Comparison of ENCODE assay signal across 9 cellular contexts in the genomic region with DNA sequence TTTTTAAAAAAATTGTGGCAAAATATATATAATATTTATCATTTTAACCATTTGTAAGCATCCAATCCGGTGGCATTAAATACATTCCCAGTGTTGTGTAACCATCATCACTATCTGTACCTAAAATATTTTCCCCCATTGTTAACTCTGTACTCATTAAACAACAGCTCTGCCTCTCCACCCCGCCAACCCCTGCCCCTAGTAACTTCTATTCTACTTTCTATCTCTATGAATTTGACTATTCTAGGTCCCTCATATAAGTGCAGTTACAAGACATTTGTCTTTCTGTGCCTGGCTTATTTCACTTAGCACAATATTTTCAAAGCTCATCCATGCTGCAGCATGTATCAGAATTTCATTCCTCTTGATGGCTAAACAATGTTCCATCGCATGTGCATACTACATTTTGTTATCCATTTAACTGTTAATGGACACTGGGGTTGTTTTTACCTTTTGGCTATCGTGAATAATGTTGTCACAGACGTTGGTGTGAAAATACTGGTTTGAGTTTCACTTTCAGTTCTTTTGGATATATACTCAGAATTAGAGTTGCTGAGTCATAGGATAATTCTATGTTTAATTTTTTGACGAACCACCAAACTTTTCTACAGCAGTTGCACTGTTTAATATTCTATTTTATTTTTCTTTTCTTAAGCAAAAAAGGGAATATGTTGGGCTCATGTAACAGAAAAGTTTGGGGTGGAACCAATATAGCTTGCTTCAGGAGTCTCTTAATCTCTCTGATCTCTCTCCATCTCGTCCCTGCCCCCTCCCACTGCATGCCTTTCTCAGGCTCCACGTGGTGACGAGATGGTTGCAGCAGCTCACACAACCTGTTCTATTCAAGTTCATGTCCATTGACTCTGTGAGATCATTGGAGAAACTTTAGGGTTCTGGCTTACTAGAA. TPM values are rescaled to one million over a fixed set of nuclear protein-coding genes. Genes with fewer than 3 reads are reported as not detected.
DNase-seq lines count a peak whose midpoint lies in the region; ATAC-seq and TF ChIP-seq lines count a peak whose summit lies in the region.
"Had no signal": no experiment of that assay in that cellular context is flagged by ENCODE, and none has a peak within 500 bp of the region (broad histone marks: within the 10 kb centered on the region; RNA-seq: fewer than 3 reads in every experiment).

No MANE protein-coding gene starts in this region.

- H3K36me3 Mint-ChIP-seq in activated naive CD4-positive, alpha-beta T cell treated with anti-CD3 and anti-CD28 coated beads, Interleukin-2, amount 50 U/mL, for 24 hours: no peaks in the 10 kb centered on the region

- H3K27me3 Mint-ChIP-seq in activated naive CD4-positive, alpha-beta T cell treated with anti-CD3 and anti-CD28 coated beads, Interleukin-2, amount 50 U/mL, for 24 hours: no peaks in the 10 kb centered on the region

- H3K27ac Mint-ChIP-seq in activated naive CD4-positive, alpha-beta T cell treated with anti-CD3 and anti-CD28 coated beads, Interleukin-2, amount 50 U/mL, for 24 hours: peak overlapping the region; percentile 27

- H3K9me3 Mint-ChIP-seq in activated naive CD4-positive, alpha-beta T cell treated with anti-CD3 and anti-CD28 coated beads, Interleukin-2, amount 50 U/mL, for 24 hours: no peaks in the 10 kb centered on the region

- ATAC-seq in GM18868 (IDR thresholded peaks at IDR 0.05; ENCODE audit: unreplicated experiment) (peak; percentile 35), HG03378 (IDR thresholded peaks at IDR 0.05; ENCODE audit: unreplicated experiment) (peak; percentile 54), omental fat pad (ENCODE audit: low FRiP score) (no peak)

- intact Hi-C loops in posterior cingulate gyrus (cut with DNase I): no loop called here

- TF ChIP-seq CTCF in omental fat pad (IDR thresholded peaks at IDR 0.05): no peak

- H3K4me1 Mint-ChIP-seq in activated naive CD4-positive, alpha-beta T cell treated with anti-CD3 and anti-CD28 coated beads, Interleukin-2, amount 50 U/mL, for 24 hours: peaks cover 13% of the 10 kb centered on the region

- DNase-seq in stimulated activated CD4-positive, alpha-beta T cell treated with anti-CD3 and anti-CD28 coated beads, Interleukin-15, amount 100 ng/mL, for 24 hours: peak; percentile 60
- DNase-seq in omental fat pad (ENCODE audit: low spot score) (no peak), posterior cingulate gyrus (no peak), DMS79 treated with DMSO at 0.1 percent for 48 hours (lab: John Stamatoyannopoulos, UW) (no peak), iPS-NIHi7 (ENCODE audit: extremely low spot score) (no peak)

- peak overlapping the region; percentile 56 for H3K4me3 Mint-ChIP-seq in activated naive CD4-positive, alpha-beta T cell treated with anti-CD3 and anti-CD28 coated beads, Interleukin-2, amount 50 U/mL, for 24 hours

RNA-seq across cellular contexts. Expression of gene RCAN1, which starts 25.2 kb away (rescaled TPM):
- 10 to 100 TPM; 62.6 to 73.5 (median 68.7) TPM for total RNA-seq in omental fat pad

RNA-seq across cellular contexts. Expression of gene CLIC6, which starts 28.7 kb away (rescaled TPM):
- total RNA-seq in omental fat pad: 1 to 10 TPM in 2 of 4 donors, under 1 TPM in 2; 0.37 to 6.2 (median 1.6) TPM
- total RNA-seq: glomerular endothelial cell had no signal
